ENCODE assay signal across 8 cellular contexts in genomic region chr10:71888623-71889387, GRCh38. TPM values are rescaled to one million over a fixed set of nuclear protein-coding genes. Genes with fewer than 3 reads are reported as not detected.
DNase-seq lines count a peak whose midpoint lies in the region; ATAC-seq and TF ChIP-seq lines count a peak whose summit lies in the region.

No MANE protein-coding gene starts in this region.

- intact Hi-C loops in A673 (cut with micrococcal nuclease; ENCODE audit: unreplicated experiment): no loop called here

- POLR2A ChIA-PET in A673 (lab: Charles Lee; ENCODE audit: low non-redundant PET): no interaction called here

- peaks cover 10% of the 10 kb centered on the region for H3K4me1 ChIP-seq in A673 (ENCODE audit: insufficient read depth, low read length, poor library complexity, severe bottlenecking)
- H3K4me1 ChIP-seq in liver (ENCODE audit: control insufficient read depth in 4 of 4, insufficient read depth in 4 of 4, low read length in 3 of 4): peaks cover 0 to 10% (median 7%) of the 10 kb centered on the region in 4 donors

- peak; percentile 82 for ATAC-seq in GM18499 (IDR thresholded peaks at IDR 0.05; ENCODE audit: insufficient read depth, unreplicated experiment)
- ATAC-seq in HG02852 (IDR thresholded peaks at IDR 0.05; ENCODE audit: unreplicated experiment): peak; percentile 82

- peak overlapping the region; percentile 55 for H3K4me3 ChIP-seq in A673 (ENCODE audit: low read depth, low read length, poor library complexity, severe bottlenecking)
- peak overlapping the region; percentile 47 to 62 (median 60) for H3K4me3 ChIP-seq in liver (ENCODE audit: low read depth in 1 of 3, low read length in 3 of 3)

- TSS peak; percentile 62 for BruUV-seq in A673 (replicated peaks; lab: Mats Ljungman, UMichigan)

- 2% methylated on average over 48 of the region's 48 CpGs for WGBS in liver

- peak overlapping the region; percentile 32 to 42 for H3K9ac ChIP-seq in liver (ENCODE audit: low read depth in 1 of 2, low read length in 2 of 2)

- TF ChIP-seq CTCF in A673 (conservative IDR thresholded peaks at IDR 0.05; ENCODE audit: low read depth, low read length) (no peak; the same call in 1 of the 2 replicates), liver (IDR thresholded peaks at IDR 0.05; ENCODE audit: low read depth, low read length, missing input control) (no peak)

- TF ChIP-seq RAD21 in liver (IDR thresholded peaks at IDR 0.05): peak in 1 of 2 donors; percentile 11

- H3K27ac ChIP-seq in A673 (ENCODE audit: low read depth, low read length, poor library complexity, severe bottlenecking) (peak overlapping the region; percentile 25), liver (ENCODE audit: low read depth in 1 of 2, low read length in 2 of 2) (peak overlapping the region; percentile 56 to 61)

- no peaks in the 10 kb centered on the region for H3K9me3 ChIP-seq in A673 (ENCODE audit: low read depth, low read length, poor library complexity, severe bottlenecking)
- no peaks in the 10 kb centered on the region for H3K9me3 ChIP-seq in liver (ENCODE audit: control insufficient read depth in 4 of 4, low read length in 3 of 4)

- no peaks in the 10 kb centered on the region for H3K27me3 ChIP-seq in A673 (replicated peaks; ENCODE audit: insufficient read depth, low read depth, low read length, poor library complexity)
- H3K27me3 ChIP-seq in liver (ENCODE audit: control insufficient read depth in 4 of 4, insufficient read depth in 4 of 4, low read length in 3 of 4): no peaks in the 10 kb centered on the region

- H3K36me3 ChIP-seq in A673 (ENCODE audit: insufficient read depth, low read length, poor library complexity, severe bottlenecking): no peaks in the 10 kb centered on the region
- no peaks in the 10 kb centered on the region for H3K36me3 ChIP-seq in liver (ENCODE audit: control insufficient read depth in 4 of 4, insufficient read depth in 3 of 4, low read depth in 1 of 4, low read length in 3 of 4)

- CTCF ChIA-PET in A673 (lab: Charles Lee): no interaction called here

- peak; percentile 79 for DNase-seq in A673 (ENCODE audit: low spot score)
- DNase-seq in NCI-H1694 (lab: John Stamatoyannopoulos, UW): peak; percentile 31
- DNase-seq in activated CD4-positive, alpha-beta T cell treated with anti-CD3 and anti-CD28 coated beads for 48 hours: peak; percentile 81
- DNase-seq in dermis blood vessel endothelial cell: peak; percentile 84
- peak; percentile 62 for DNase-seq in stimulated activated CD4-positive, alpha-beta T cell treated with anti-CD3 and anti-CD28 coated beads, Interleukin-4, amount 100 ng/mL, for 1 hour

TF ChIP-seq in liver, 16 proteins besides CTCF, POLR2A, EP300 and RAD21:
- TF ChIP-seq EGR1 (IDR thresholded peaks at IDR 0.05; ENCODE audit: low read depth in 2 of 2) (no peak), RXRA (IDR thresholded peaks at IDR 0.05) (peak in 1 of 2 donors; percentile 20), SP1 (IDR thresholded peaks at IDR 0.05) (peak; percentile 27)
TF ChIP-seq in liver: peak in this region for 2.

RNA-seq across cellular contexts. Expression of gene PSAP, which starts 37.8 kb away (rescaled TPM):
- total RNA-seq in A673 (2021) (429 and 431 TPM in 2 replicates), dermis blood vessel endothelial cell (763 and 907 TPM in 2 replicates), liver (100 to 1,000 TPM; 435 to 510 TPM)
- polyA plus RNA-seq in liver: 100 to 1,000 TPM; 255 to 671 TPM

Comparison
In these comparisons a context has a peak if more than half of its experiments do, and no peak if none do; other contexts are left out.
1. Peak in every context shown above with its lines: DNase-seq, ATAC-seq, H3K4me3 ChIP-seq and H3K27ac ChIP-seq.
2. DNase-seq: peak in every context shown above with its lines; median percentile 84 in dermis blood vessel endothelial cell; 81 in activated CD4-positive, alpha-beta T cell treated with anti-CD3 and anti-CD28 coated beads for 48 hours; 79 in A673; 62 in stimulated activated CD4-positive, alpha-beta T cell treated with anti-CD3 and anti-CD28 coated beads, Interleukin-4, amount 100 ng/mL, for 1 hour; 31 in NCI-H1694.